In the genomic region with DNA sequence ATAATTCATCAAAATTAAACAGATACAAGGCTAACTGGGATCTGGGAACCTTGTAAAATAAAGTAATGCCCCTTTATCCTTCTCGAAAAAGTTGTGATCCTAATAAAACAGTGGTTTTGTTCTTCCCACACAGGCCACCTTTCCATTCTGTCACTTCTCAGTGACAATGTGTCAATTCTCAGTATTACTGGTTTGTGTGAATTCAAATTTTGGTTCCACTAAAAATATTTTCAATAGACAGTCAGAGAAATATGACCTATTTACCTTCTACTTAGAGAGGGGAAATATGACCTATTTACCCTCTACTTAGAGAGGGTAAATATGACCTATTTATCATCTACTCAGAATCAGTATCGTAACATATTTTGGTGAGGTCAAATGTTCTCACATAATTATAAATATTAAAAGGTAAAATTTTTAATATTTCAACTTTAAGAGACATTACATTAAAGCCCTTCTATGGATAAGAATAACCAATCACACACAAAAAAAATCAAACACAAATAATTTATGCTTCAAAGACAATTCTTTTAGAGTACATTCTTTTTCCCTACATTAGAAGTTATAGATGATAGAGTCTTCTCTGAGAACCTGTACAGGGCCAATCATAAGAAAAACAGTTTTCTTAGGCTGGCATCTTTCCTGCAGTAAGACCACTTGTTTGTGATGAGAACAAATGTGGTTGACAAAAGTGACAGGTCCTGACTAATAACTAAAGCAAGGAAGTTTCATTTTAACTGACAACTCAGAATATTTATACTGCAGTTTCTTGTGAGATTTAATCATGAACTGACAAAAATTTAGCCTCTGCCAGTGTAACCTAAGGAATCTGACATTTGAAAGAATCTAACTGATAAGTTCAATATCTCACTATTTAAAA, we compare ENCODE assay signal across 11 cellular contexts.
DNase-seq lines count a peak whose midpoint lies in the region; ATAC-seq and TF ChIP-seq lines count a peak whose summit lies in the region.
"Had no signal": no experiment of that assay in that cellular context is flagged by ENCODE, and none has a peak within 500 bp of the region (broad histone marks: within the 10 kb centered on the region; RNA-seq: fewer than 3 reads in every experiment).

No MANE protein-coding gene starts in this region.

- no peaks in the 10 kb centered on the region for H3F3A ChIP-seq in neural progenitor cell (ENCODE audit: low read depth)

- H3K79me2 ChIP-seq in neural progenitor cell (ENCODE audit: low read depth), result no peaks in the 10 kb centered on the region

- no peaks in the 10 kb centered on the region for H3K27me3 Mint-ChIP-seq in neural progenitor cell (ENCODE audit: insufficient read depth, low read depth)

- intact Hi-C loops in ovary (cut with DNase I), result no loop called here

- H3K27me3 ChIP-seq in neural progenitor cell (no peaks in the 10 kb centered on the region), tibial nerve (no peaks in the 10 kb centered on the region), ovary (no peaks in the 10 kb centered on the region), WERI-Rb-1 (ENCODE audit: insufficient read depth, low read depth, severe bottlenecking) (no peaks in the 10 kb centered on the region)

- no peak overlapping the region for H3K4me2 ChIP-seq in neural progenitor cell

- H3K4me3 Mint-ChIP-seq in neural progenitor cell, result no peak overlapping the region

- H3K36me3 Mint-ChIP-seq in neural progenitor cell, result no peaks in the 10 kb centered on the region
- H3K36me3 Mint-ChIP-seq: activated naive CD4-positive, alpha-beta T cell treated with anti-CD3 and anti-CD28 coated beads, Interleukin-2, amount 50 U/mL, for 72 hours had no signal

- no peaks in the 10 kb centered on the region for H3K36me3 ChIP-seq in neural progenitor cell
- no peaks in the 10 kb centered on the region for H3K36me3 ChIP-seq in tibial nerve
- H3K36me3 ChIP-seq in ovary, result no peaks in the 10 kb centered on the region
- no peaks in the 10 kb centered on the region for H3K36me3 ChIP-seq in WERI-Rb-1

- H3K27ac ChIP-seq in neural progenitor cell (no peak overlapping the region), tibial nerve (no peak overlapping the region), ovary (no peak overlapping the region), WERI-Rb-1 (no peak overlapping the region)

- H2AFZ ChIP-seq in neural progenitor cell (replicated peaks), result peak overlapping the region; percentile 39

- H3K9me3 ChIP-seq in neural progenitor cell (ENCODE audit: low read depth), result no peaks in the 10 kb centered on the region
- H3K9me3 ChIP-seq in tibial nerve, result peaks cover 0 to 16% (median 3%) of the 10 kb centered on the region in 4 donors
- no peaks in the 10 kb centered on the region for H3K9me3 ChIP-seq in ovary
- H3K9me3 ChIP-seq in WERI-Rb-1 (ENCODE audit: severe bottlenecking), result no peaks in the 10 kb centered on the region

- H4K20me1 ChIP-seq in neural progenitor cell (ENCODE audit: low read depth), result no peaks in the 10 kb centered on the region

- H3K9ac ChIP-seq in neural progenitor cell, result no peak overlapping the region

- TF ChIP-seq EP300 in tibial nerve (IDR thresholded peaks at IDR 0.05), result no peak
- no peak for TF ChIP-seq EP300 in ovary (IDR thresholded peaks at IDR 0.05)

- peaks cover 6% of the 10 kb centered on the region for H3K9me3 Mint-ChIP-seq in neural progenitor cell
- H3K9me3 Mint-ChIP-seq: activated naive CD4-positive, alpha-beta T cell treated with anti-CD3 and anti-CD28 coated beads, Interleukin-2, amount 50 U/mL, for 72 hours had no signal

- no peak for TF ChIP-seq CTCF in neural progenitor cell (IDR thresholded peaks at IDR 0.05)
- no peak for TF ChIP-seq CTCF in tibial nerve (IDR thresholded peaks at IDR 0.05)
- no peak for TF ChIP-seq CTCF in ovary (IDR thresholded peaks at IDR 0.05)
- no peak for TF ChIP-seq CTCF in WERI-Rb-1 (IDR thresholded peaks at IDR 0.05; ENCODE audit: low read depth, low read length)

- H3K4me1 Mint-ChIP-seq in neural progenitor cell, result peaks cover 6% of the 10 kb centered on the region

- 82 to 84% methylated on average over 2 of the region's 2 CpGs for WGBS in tibial nerve, 2 donors
- 94 to 97% (median 95%) methylated on average over 2 of the region's 2 CpGs for WGBS in ovary, 3 donors

- DNase-seq in neural progenitor cell (ENCODE audit: low spot score) (no peak), tibial nerve (ENCODE audit: low spot score in 2 of 2) (no peak), ovary (no peak), WERI-Rb-1 (no peak)
- DNase-seq in central memory CD4-positive, alpha-beta T cell, result no peak
- DNase-seq: kidney glomerular epithelial cell, NCI-H1436 had no signal

- H3K4me3 ChIP-seq in neural progenitor cell (no peak overlapping the region), tibial nerve (no peak overlapping the region), ovary (no peak overlapping the region), WERI-Rb-1 (ENCODE audit: low read depth, low read length) (no peak overlapping the region)

- H3K4me1 ChIP-seq in neural progenitor cell, result peaks cover 9% of the 10 kb centered on the region
- no peaks in the 10 kb centered on the region for H3K4me1 ChIP-seq in tibial nerve
- no peaks in the 10 kb centered on the region for H3K4me1 ChIP-seq in ovary (ENCODE audit: insufficient read depth)

- no peak overlapping the region for H3K27ac Mint-ChIP-seq in neural progenitor cell
- H3K27ac Mint-ChIP-seq: activated naive CD4-positive, alpha-beta T cell treated with anti-CD3 and anti-CD28 coated beads, Interleukin-2, amount 50 U/mL, for 72 hours had no signal

- TF ChIP-seq POLR2A in tibial nerve (IDR thresholded peaks at IDR 0.05) (no peak), ovary (IDR thresholded peaks at IDR 0.05) (no peak)

- ATAC-seq in GM18873 (IDR thresholded peaks at IDR 0.05; ENCODE audit: low FRiP score, unreplicated experiment), result peak; percentile 90
- peak; percentile 86 for ATAC-seq in GM21619 (IDR thresholded peaks at IDR 0.05; ENCODE audit: unreplicated experiment)
- peak; percentile 82 for ATAC-seq in HG03175 (IDR thresholded peaks at IDR 0.05; ENCODE audit: unreplicated experiment)
